20 cellular contexts compared by ENCODE assay signal in genomic region chrX:119201570-119201969, GRCh38. TPM values are rescaled to one million over a fixed set of nuclear protein-coding genes. Genes with fewer than 3 reads are reported as not detected.
DNase-seq lines count a peak whose midpoint lies in the region; ATAC-seq, FAIRE-seq and TF ChIP-seq lines count a peak whose summit lies in the region.
"Had no signal": no experiment of that assay in that cellular context is flagged by ENCODE, and none has a peak within 500 bp of the region (broad histone marks: within the 10 kb centered on the region; RNA-seq: fewer than 3 reads in every experiment).

No MANE protein-coding gene starts in this region.

- no peak for ATAC-seq in IMR-90 (ENCODE audit: low read depth)
- ATAC-seq in K562 = no peak
- ATAC-seq: GM12878, Panc1 had no signal

- BruUV-seq in IMR-90 (replicated peaks; lab: Mats Ljungman, UMichigan) = no TSS peak
- no TSS peak for BruUV-seq in K562 (replicated peaks; lab: Mats Ljungman, UMichigan)

- H2AK9ac ChIP-seq in IMR-90 (replicated peaks; ENCODE audit: low read depth, low read length, poor library complexity) = no peak overlapping the region

- H4K20me1 ChIP-seq in IMR-90 (ENCODE audit: insufficient read depth, low read length) (no peaks in the 10 kb centered on the region), K562 (replicated peaks; ENCODE audit: control insufficient read depth, insufficient read depth, low read length) (no peaks in the 10 kb centered on the region)

- H3K4me3 ChIP-seq in IMR-90 (ENCODE audit: insufficient read depth, low read depth, low read length) (no peak overlapping the region), K562 (no peak overlapping the region)
- H3K4me3 ChIP-seq: GM12878, HAP-1, SJCRH30 had no signal

- H3K36me3 ChIP-seq in IMR-90 (ENCODE audit: control insufficient read depth, insufficient read depth, low read length) (no peaks in the 10 kb centered on the region), K562 (ENCODE audit: control insufficient read depth, insufficient read depth, low read length) (no peaks in the 10 kb centered on the region)
- H3K36me3 ChIP-seq: BE2C, HAP-1, SJCRH30 had no signal

- H4K8ac ChIP-seq in IMR-90 (ENCODE audit: low read depth in 2 of 2, low read length in 2 of 2) = no peak overlapping the region

- TF ChIP-seq POLR2A in IMR-90 (IDR thresholded peaks at IDR 0.05; ENCODE audit: low read depth, low read length) (no peak), K562 (conservative IDR thresholded peaks at IDR 0.05) (no peak)

- H3K23ac ChIP-seq in IMR-90 (ENCODE audit: low read depth, low read length) = no peak overlapping the region

- in situ Hi-C loops in IMR-90 (cut with MboI; ENCODE audit: low sequenced_read_pairs) = no loop called here
- in situ Hi-C loops in K562 (cut with MboI) = loop anchor here (25.0 kb wide), 1 partner anchor 364 kb away; no protein-coding TSS in a partner anchor
- in situ Hi-C loops in ACHN (cut with HindIII; ENCODE audit: low pct_ligation_motif_present, low pct_unique_long_range_greater_than_20kb, low sequenced_read_pairs) = no loop called here

- CTCF ChIA-PET in IMR-90 (lab: Yijun Ruan, JAX) = no interaction called here
- CTCF ChIA-PET in K562 (lab: Yijun Ruan, JAX; ENCODE audit: low intra/inter-chr PET ratio) = no interaction called here

- no peak overlapping the region for H2BK20ac ChIP-seq in IMR-90 (ENCODE audit: low read depth, low read length)

- H3K9ac ChIP-seq in IMR-90 (ENCODE audit: low read depth, low read length) = no peak overlapping the region
- no peak overlapping the region for H3K9ac ChIP-seq in K562 (ENCODE audit: insufficient read depth in 1 of 2, low read depth in 2 of 2, low read length in 2 of 2)

- H3K27me3 ChIP-seq in IMR-90 (ENCODE audit: control insufficient read depth, insufficient read depth, low read length) (peaks cover 2% of the 10 kb centered on the region), K562 (ENCODE audit: control insufficient read depth in 2 of 2, insufficient read depth in 2 of 2, low read length in 2 of 2) (no peaks in the 10 kb centered on the region; a peak in 1 of 5 replicates)
- H3K27me3 ChIP-seq: BE2C, SJCRH30 had no signal

- no peak for TF ChIP-seq EP300 in K562 (IDR thresholded peaks at IDR 0.05; ENCODE audit: low read length)

- TF ChIP-seq RAD21 in IMR-90 (IDR thresholded peaks at IDR 0.05; ENCODE audit: low read length) (no peak), K562 (CRISPR knock-in tag; conservative IDR thresholded peaks at IDR 0.05 in 1 of 2, IDR thresholded peaks at IDR 0.05 in 1 of 2) (no peak)

- H2BK120ac ChIP-seq in IMR-90 (ENCODE audit: low read depth, low read length) = no peak overlapping the region

- H2AK5ac ChIP-seq in IMR-90 (ENCODE audit: low read depth, low read length) = no peak overlapping the region

- TF ChIP-seq CTCF in IMR-90 (conservative IDR thresholded peaks at IDR 0.05; ENCODE audit: low read depth, low read length) = no peak
- TF ChIP-seq CTCF in K562 (IDR thresholded peaks at IDR 0.05 in 2 of 3, conservative IDR thresholded peaks at IDR 0.05 in 1 of 3; ENCODE audit: insufficient read depth in 2 of 3, low read depth in 1 of 3, low read length in 3 of 3) = no peak

- dilution Hi-C loops in IMR-90 (cut with HindIII; ENCODE audit: low sequenced_read_pairs, unreplicated experiment) = no loop called here

- H2AFZ ChIP-seq in IMR-90 (replicated peaks; ENCODE audit: low read length, poor library complexity) = no peak overlapping the region
- H2AFZ ChIP-seq in K562 (ENCODE audit: low read depth, low read length) = no peak overlapping the region

- no peaks in the 10 kb centered on the region for H3K79me2 ChIP-seq in K562 (ENCODE audit: control insufficient read depth, insufficient read depth, low read length)

- no peak overlapping the region for H2BK5ac ChIP-seq in IMR-90 (ENCODE audit: low read depth, low read length, poor library complexity, severe bottlenecking)

- H3K4me1 ChIP-seq in IMR-90 (ENCODE audit: control insufficient read depth, insufficient read depth, low read length) (no peaks in the 10 kb centered on the region), K562 (replicated peaks in 1 of 2; ENCODE audit: control insufficient read depth in 2 of 2, insufficient read depth in 2 of 2, low read length in 2 of 2) (peaks cover 0 to 14% of the 10 kb centered on the region in 2 experiments; a peak in 3 of 5 replicates)
- H3K4me1 ChIP-seq: BE2C, HAP-1, SJCRH30 had no signal

- no peak overlapping the region for H3K14ac ChIP-seq in IMR-90 (replicated peaks; ENCODE audit: low read depth, low read length)

- H3K56ac ChIP-seq in IMR-90 (ENCODE audit: extremely low read depth, insufficient read depth, low read length) = no peak overlapping the region

- H2BK15ac ChIP-seq in IMR-90 (ENCODE audit: low read depth, low read length) = no peak overlapping the region

- H3K9me1 ChIP-seq in IMR-90 (ENCODE audit: insufficient read depth, low read length) (no peaks in the 10 kb centered on the region), K562 (ENCODE audit: control insufficient read depth, insufficient read depth, low read length) (no peaks in the 10 kb centered on the region)

- DNase-seq in ELR (ENCODE audit: low read depth) (peak; percentile 40), IMR-90 (peak; percentile 4), K562 (ENCODE audit: extremely low read depth in 1 of 4, low spot score in 3 of 4) (no peak), iris pigment epithelial cell (ENCODE audit: low read depth) (peak; percentile 22), putamen (ENCODE audit: low spot score) (no peak), ACHN (no peak), SIG-M5 treated with dmso at 0.1 percent for 504 hours (lab: John Stamatoyannopoulos, UW; ENCODE audit: unreplicated experiment) (no peak)
- DNase-seq: BE2C; CD4-positive, CD25-positive, alpha-beta regulatory T cell; NCI-H1092; NCI-H1436; NCI-H187 treated with DMSO at 0.1 percent for 48 hours; NCI-H226; NCI-H510A treated with DMSO at 0.1 percent for 48 hours; NCI-H748 treated with DMSO at 0.1 percent for 48 hours; SJCRH30 had no signal

- POLR2A ChIA-PET in IMR-90 (lab: Charles Lee; ENCODE audit: unreplicated experiment) = no interaction called here
- POLR2A ChIA-PET in K562 (lab: Yijun Ruan, JAX) = no interaction called here

- intact Hi-C loops in IMR-90 (cut with micrococcal nuclease) (no loop called here), K562 (cut with micrococcal nuclease) (no loop called here)

- no peak overlapping the region for H3K27ac ChIP-seq in IMR-90 (ENCODE audit: insufficient read depth, low read length)
- no peak overlapping the region for H3K27ac ChIP-seq in K562 (ENCODE audit: extremely low read depth, low read depth, low read length)
- H3K27ac ChIP-seq: SJCRH30 had no signal

- no peak for FAIRE-seq in K562 (lab: Jason Lieb, UNC)
- FAIRE-seq: A204.1, GM12878 had no signal

- H3K79me1 ChIP-seq in IMR-90 (ENCODE audit: low read depth in 1 of 2, low read length in 2 of 2) = no peaks in the 10 kb centered on the region

- no peak overlapping the region for H3K4ac ChIP-seq in IMR-90 (ENCODE audit: low read depth, low read length)

- no peak overlapping the region for H3K18ac ChIP-seq in IMR-90 (ENCODE audit: low read depth, low read length)

- H4K91ac ChIP-seq in IMR-90 (ENCODE audit: insufficient read depth, low read depth, low read length) = no peak overlapping the region

- H3K4me2 ChIP-seq in IMR-90 (ENCODE audit: low read depth, low read length) (no peak overlapping the region), K562 (ENCODE audit: insufficient read depth, low read length) (no peak overlapping the region)

- no peak overlapping the region for H4K5ac ChIP-seq in IMR-90 (ENCODE audit: low read depth, low read length)

- WGBS in IMR-90 (ENCODE audit: extremely low coverage in 2 of 2, insufficient read length in 1 of 2), 2 experiments = no CpG with 5 or more reads among the region's 4 CpGs
- WGBS in K562 (ENCODE audit: insufficient coverage, low coverage, missing lambda C conversion rate) = 7% methylated on average over 4 of the region's 4 CpGs

- H3K9me3 ChIP-seq in IMR-90 (ENCODE audit: control insufficient read depth, insufficient read depth, low read length) = no peaks in the 10 kb centered on the region
- no peaks in the 10 kb centered on the region for H3K9me3 ChIP-seq in K562 (replicated peaks; ENCODE audit: control insufficient read depth, insufficient read depth, low read depth, low read length)
- H3K9me3 ChIP-seq: BE2C, HAP-1, SJCRH30 had no signal

TF ChIP-seq in IMR-90, 13 proteins besides CTCF, POLR2A, EP300 and RAD21 (continues in another document):
- no peak for TF ChIP-seq MAZ (IDR thresholded peaks at IDR 0.05; ENCODE audit: borderline replicate concordance, low read depth, low read length)
- TF ChIP-seq MXI1 (IDR thresholded peaks at IDR 0.05; ENCODE audit: borderline replicate concordance, low read depth, low read length) = no peak
- TF ChIP-seq FOS (IDR thresholded peaks at IDR 0.05; ENCODE audit: low read depth, low read length) = no peak
- TF ChIP-seq MAFK (IDR thresholded peaks at IDR 0.05; ENCODE audit: low read depth, low read length) = no peak

TF ChIP-seq in K562, 482 proteins besides CTCF, POLR2A, EP300 and RAD21 (continues in another document):
- TF ChIP-seq ZBTB17 (CRISPR knock-in tag; IDR thresholded peaks at IDR 0.05) (no peak), ZFP36 (IDR thresholded peaks at IDR 0.05; ENCODE audit: low read depth, low read length, partially characterized antibody) (no peak), FOSL1 (tag; conservative IDR thresholded peaks at IDR 0.05) (peak; percentile 42; the same call in 1 of the 2 replicates)

RNA-seq across cellular contexts. Expression of gene PGRMC1, which starts 34.5 kb away (rescaled TPM):
- total RNA-seq in IMR-90 (2012; rRNA removed) = 75.3 and 124 TPM in 2 replicates
- 49.7 and 58.5 TPM in 2 replicates for polyA plus RNA-seq in IMR-90 (2012; rRNA removed)
- polyA plus RNA-seq in IMR-90 (2012; cell fraction: cytosol; rRNA removed) = 20.1 and 44.0 TPM in 2 replicates
- polyA plus RNA-seq in IMR-90 (2012; cell fraction: nucleus; rRNA removed; ENCODE audit: low replicate concordance) = 19.6 and 25.0 TPM in 2 replicates
- total RNA-seq in K562 (2011; cell fraction: chromatin; rRNA removed; ENCODE audit: low replicate concordance) = 26.5 and 59.4 TPM in 2 replicates
- 70.8 and 71.2 TPM in 2 replicates for total RNA-seq in K562 (2011; cell fraction: nucleolus; rRNA removed)
- 79.0 and 102 TPM in 2 replicates for total RNA-seq in K562 (2011; cell fraction: nucleoplasm; rRNA removed)
- total RNA-seq in K562 (2014; rRNA removed) = 115 and 120 TPM in 2 replicates
- 102 and 111 TPM in 2 replicates for total RNA-seq in K562 (2014; rRNA removed; fragmentation: Illumina TruSeq; extraction: Trizol)
- total RNA-seq in K562 (2015; rRNA removed; fragmentation: Illumina TruSeq; extraction: Trizol) = 82.3 and 85.7 TPM in 2 replicates
- 85.9 and 90.4 TPM in 2 replicates for total RNA-seq in K562 (2021)
- polyA plus RNA-seq in K562 (2011; rRNA removed) = 75.1 and 95.7 TPM in 2 replicates
- 41.6 and 82.8 TPM in 2 replicates for polyA plus RNA-seq in K562 (2011; cell fraction: cytosol; rRNA removed)
- polyA plus RNA-seq in K562 (2011; cell fraction: nucleus; rRNA removed) = 16.7 and 20.6 TPM in 2 replicates
- polyA plus RNA-seq in K562 (2012) = 89.3 and 101 TPM in 2 replicates
- 87.1 and 90.3 TPM in 2 replicates for polyA plus RNA-seq in K562 (2014; fragmentation: Illumina TruSeq; extraction: Trizol)
- 10 to 100 TPM; 27.4 to 39.4 TPM for polyA plus RNA-seq in K562 (2014; fragmentation: Nextera tagmentation; extraction: Ambion mirVana)
- polyA plus RNA-seq in K562 (2014; rRNA removed) = 96.8 and 98.6 TPM in 2 replicates
- 56.1 and 66.0 TPM in 2 replicates for polyA minus RNA-seq in K562 (2011; rRNA and poly(A)+ RNA removed)
- 42.5 and 46.9 TPM in 2 replicates for polyA minus RNA-seq in K562 (2011; cell fraction: cytosol; rRNA and poly(A)+ RNA removed)
- 8.5 and 10.9 TPM in 2 replicates for polyA minus RNA-seq in K562 (2011; cell fraction: nucleus; rRNA and poly(A)+ RNA removed)

Comparison
In these comparisons a context has a peak if more than half of its experiments do, and no peak if none do; other contexts are left out.
1. DNase-seq: peak in ELR (single experiment), IMR-90 (single experiment) and iris pigment epithelial cell (single experiment); none in K562 (0 of 4), putamen (single experiment), ACHN (single experiment) and SIG-M5 treated with dmso at 0.1 percent for 504 hours (single experiment).